18 cellular contexts compared by ENCODE assay signal in the genomic region with DNA sequence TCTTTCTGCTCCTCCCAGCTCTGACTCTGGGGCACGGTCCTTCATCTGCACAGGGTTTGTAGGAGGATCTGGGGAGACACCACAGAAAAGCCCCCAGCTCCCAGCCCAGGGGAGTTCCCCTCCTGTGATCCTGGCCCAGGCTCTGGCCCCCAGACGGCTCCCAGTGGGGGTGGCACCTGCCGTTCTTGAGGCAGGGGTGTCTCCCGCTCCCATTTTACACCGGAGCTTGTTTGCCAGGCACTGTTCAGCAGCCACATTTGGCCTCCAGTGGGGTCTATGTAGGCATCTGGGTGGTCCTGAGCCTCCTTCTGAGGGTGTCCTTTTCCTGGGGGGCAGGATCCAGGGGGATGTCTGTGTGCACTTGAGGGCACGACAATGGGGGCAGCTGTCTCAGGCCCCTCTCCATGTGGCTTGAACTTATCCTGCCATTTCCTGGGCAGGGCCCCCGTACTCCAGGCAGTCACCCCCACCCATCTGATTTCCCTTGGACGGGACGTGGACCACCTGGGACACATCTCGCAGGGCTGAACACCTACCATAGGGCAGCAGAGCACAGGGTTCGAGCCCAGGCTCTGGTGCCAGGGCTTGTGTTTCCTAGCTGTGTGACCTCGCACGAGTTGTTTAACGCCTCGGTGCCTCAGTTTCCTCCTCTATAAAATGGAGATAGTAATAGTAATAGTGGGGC.
"Had no signal": no experiment of that assay in that cellular context is flagged by ENCODE, and none has a peak within 500 bp of the region (broad histone marks: within the 10 kb centered on the region; RNA-seq: fewer than 3 reads in every experiment).

No MANE protein-coding gene starts in this region.

- H3K4me3 Mint-ChIP-seq: central memory CD8-positive, alpha-beta T cell; memory B cell; mesothelial cell of epicardium; natural killer cell; neural crest cell; stimulated activated naive B cell treated with anti-CD40 and anti-IgM and Interleukin-4, amounts not matched to agents 10 μg/mL and 1 μg/mL and 100 μg/mL, for 72 hours had no signal

- H3K9me3 ChIP-seq: ovary, right lobe of liver had no signal

- DNase-seq: effector memory CD4-positive, alpha-beta T cell; heart left ventricle; hypothalamus; islet precursor cell; natural killer cell; nucleus accumbens; ovary; stimulated activated CD4-positive, alpha-beta T cell treated with anti-CD3 and anti-CD28 coated beads, Interleukin-2, amount 100 ng/mL, for 24 hours; stimulated activated CD4-positive, alpha-beta T cell treated with anti-CD3 and anti-CD28 coated beads, Interleukin-4, amount 100 ng/mL, for 4 hours; stimulated activated naive B cell treated with anti-CD40 and anti-IgM and Interleukin-4, amounts not matched to agents 10 μg/mL and 1 μg/mL and 100 μg/mL, for 72 hours; trophoblast cell had no signal

- H3K27me3 ChIP-seq: ovary, right lobe of liver had no signal

- H3K27ac ChIP-seq: heart left ventricle, ovary, right lobe of liver had no signal

- H3K4me3 ChIP-seq: heart left ventricle, ovary, right lobe of liver had no signal

- H3K27ac Mint-ChIP-seq: memory B cell; mesothelial cell of epicardium; natural killer cell; progenitor cell of endocrine pancreas; stimulated activated naive B cell treated with anti-CD40 and anti-IgM and Interleukin-4, amounts not matched to agents 10 μg/mL and 1 μg/mL and 100 μg/mL, for 72 hours had no signal

- H3K4me1 Mint-ChIP-seq: central memory CD8-positive, alpha-beta T cell; mesothelial cell of epicardium; natural killer cell; neural crest cell; stimulated activated naive B cell treated with anti-CD40 and anti-IgM and Interleukin-4, amounts not matched to agents 10 μg/mL and 1 μg/mL and 100 μg/mL, for 72 hours had no signal

- ATAC-seq: esophagus mucosa; heart left ventricle; natural killer cell; right lobe of liver; stimulated activated naive B cell treated with anti-CD40 and anti-IgM and Interleukin-4, amounts not matched to agents 10 μg/mL and 1 μg/mL and 100 μg/mL, for 72 hours had no signal

- H3K9me3 Mint-ChIP-seq: central memory CD8-positive, alpha-beta T cell; mesothelial cell of epicardium; natural killer cell; neural crest cell had no signal

- H3K36me3 ChIP-seq: heart left ventricle, ovary, right lobe of liver had no signal

- H3K4me1 ChIP-seq: heart left ventricle, right lobe of liver had no signal

- H3K36me3 Mint-ChIP-seq: memory B cell, mesothelial cell of epicardium, natural killer cell had no signal
